ENCODE assay signal across 14 cellular contexts in the genomic region with DNA sequence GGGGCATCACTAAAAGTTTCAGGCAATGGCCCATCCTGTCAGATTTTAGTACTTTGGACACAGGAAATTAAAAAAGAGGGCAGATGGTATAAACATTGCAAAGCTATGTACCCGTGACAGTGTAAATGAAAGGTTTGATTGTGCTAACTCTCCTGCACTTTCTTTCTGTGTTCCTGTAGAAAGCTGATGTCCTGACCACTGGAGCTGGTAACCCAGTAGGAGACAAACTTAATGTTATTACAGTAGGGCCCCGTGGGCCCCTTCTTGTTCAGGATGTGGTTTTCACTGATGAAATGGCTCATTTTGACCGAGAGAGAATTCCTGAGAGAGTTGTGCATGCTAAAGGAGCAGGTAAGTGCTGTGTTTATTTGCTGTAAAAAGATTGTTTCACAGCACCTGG. TPM values are rescaled to one million over a fixed set of nuclear protein-coding genes. Genes with fewer than 3 reads are reported as not detected.
DNase-seq lines count a peak whose midpoint lies in the region; ATAC-seq and TF ChIP-seq lines count a peak whose summit lies in the region.
"Had no signal": no experiment of that assay in that cellular context is flagged by ENCODE, and none has a peak within 500 bp of the region (broad histone marks: within the 10 kb centered on the region; RNA-seq: fewer than 3 reads in every experiment).

No MANE protein-coding gene starts in this region.

- no peaks in the 10 kb centered on the region for H3K9me2 ChIP-seq in GM23338 (ENCODE audit: insufficient read depth)

- H3K4me3 ChIP-seq in DND-41 (ENCODE audit: low read depth in 1 of 2, low read length in 2 of 2) (no peak overlapping the region), GM23338 (no peak overlapping the region)
- H3K4me3 ChIP-seq: cardiac muscle cell, prostate gland, uterus had no signal

- TF ChIP-seq CTCF in DND-41 (IDR thresholded peaks at IDR 0.05; ENCODE audit: borderline replicate concordance, extremely low read depth, low read length, poor library complexity, severe bottlenecking) (no peak), GM23338 (conservative IDR thresholded peaks at IDR 0.05; ENCODE audit: low read depth in 2 of 2) (no peak)

- no peak overlapping the region for H3K4me2 ChIP-seq in DND-41 (ENCODE audit: insufficient read depth, low read length)
- no peak overlapping the region for H3K4me2 ChIP-seq in GM23338

- intact Hi-C loops in sciatic nerve (cut with DNase I): no loop called here

- H3K27me3 ChIP-seq in DND-41 (ENCODE audit: insufficient read depth, low read length, poor library complexity): no peaks in the 10 kb centered on the region
- no peaks in the 10 kb centered on the region for H3K27me3 ChIP-seq in GM23338 (ENCODE audit: insufficient read depth)
- H3K27me3 ChIP-seq: cardiac muscle cell, uterus had no signal

- no peaks in the 10 kb centered on the region for H3K79me2 ChIP-seq in DND-41 (ENCODE audit: insufficient read depth, low read length)
- peaks cover 6% of the 10 kb centered on the region; the same call in 1 of the 2 replicates for H3K79me2 ChIP-seq in GM23338 (replicated peaks; ENCODE audit: insufficient read depth)

- no peaks in the 10 kb centered on the region for H3K9me3 Mint-ChIP-seq in GM23338

- H3K36me3 ChIP-seq in DND-41 (ENCODE audit: insufficient read depth, low read length) (peaks cover 40% of the 10 kb centered on the region), GM23338 (ENCODE audit: insufficient read depth) (peaks cover 27% of the 10 kb centered on the region; the same call in 1 of the 2 replicates)
- H3K36me3 ChIP-seq: uterus had no signal

- H3K4me1 Mint-ChIP-seq in GM23338: no peaks in the 10 kb centered on the region

- H3K4me1 ChIP-seq in DND-41 (ENCODE audit: insufficient read depth, low read length) (peaks cover 15% of the 10 kb centered on the region), GM23338 (ENCODE audit: insufficient read depth) (no peaks in the 10 kb centered on the region)
- H3K4me1 ChIP-seq: prostate gland, uterus had no signal

- H3F3A ChIP-seq in GM23338 (replicated peaks; ENCODE audit: low read depth): no peaks in the 10 kb centered on the region

- H4K20me1 ChIP-seq in DND-41 (ENCODE audit: insufficient read depth, low read length) (no peaks in the 10 kb centered on the region), GM23338 (replicated peaks; ENCODE audit: insufficient read depth) (peaks cover 18% of the 10 kb centered on the region; the same call in 1 of the 2 replicates)

- H3K36me3 Mint-ChIP-seq in GM23338 (ENCODE audit: low read depth): peaks cover 4% of the 10 kb centered on the region; the same call in 2 of the 3 replicates

- H3K27ac Mint-ChIP-seq in GM23338: no peak overlapping the region

- no peak overlapping the region for H3K27ac ChIP-seq in DND-41 (ENCODE audit: low read length)
- H3K27ac ChIP-seq in GM23338 (ENCODE audit: low read depth): no peak overlapping the region
- H3K27ac ChIP-seq: cardiac muscle cell, prostate gland, uterus had no signal

- no peak overlapping the region for H3K9ac ChIP-seq in DND-41 (ENCODE audit: low read depth, low read length)

- H2AFZ ChIP-seq in DND-41 (ENCODE audit: low read depth, low read length) (no peak overlapping the region), GM23338 (no peak overlapping the region)

- H3K27me3 Mint-ChIP-seq in GM23338 (ENCODE audit: insufficient read depth, low read depth, poor library complexity): no peaks in the 10 kb centered on the region

- H3K4me3 Mint-ChIP-seq in GM23338: no peak overlapping the region

- DNase-seq in DND-41 (peak; percentile 46), SKM-1 (lab: John Stamatoyannopoulos, UW; ENCODE audit: unreplicated experiment) (peak; percentile 34), left lobe of liver (ENCODE audit: low spot score) (no peak), GM23338 (ENCODE audit: low spot score) (no peak), sciatic nerve (ENCODE audit: low spot score) (no peak)
- DNase-seq: left ventricle myocardium superior, NCI-H2107, SIG-M5, uterus had no signal

- H3K9me3 ChIP-seq in DND-41 (ENCODE audit: insufficient read depth, low read length, severe bottlenecking): no peaks in the 10 kb centered on the region
- H3K9me3 ChIP-seq: prostate gland, uterus had no signal

- ATAC-seq in DND-41 (ENCODE audit: insufficient read depth, low read depth) (peak; percentile 90), GM21737 (IDR thresholded peaks at IDR 0.05; ENCODE audit: unreplicated experiment) (peak; percentile 57), left lobe of liver (peak; percentile 26), GM23338 (no peak), GM21526 (IDR thresholded peaks at IDR 0.05; ENCODE audit: low FRiP score, unreplicated experiment) (no peak), GM19463 (IDR thresholded peaks at IDR 0.05; ENCODE audit: unreplicated experiment) (no peak), sciatic nerve (no peak)
- ATAC-seq: left ventricle myocardium superior had no signal

TF ChIP-seq in GM23338, 12 proteins besides CTCF, POLR2A, EP300 and RAD21 (continues in another document):
- TF ChIP-seq EZH2 (IDR thresholded peaks at IDR 0.05; ENCODE audit: low read depth, unreplicated experiment) (no peak), ZNF114 (CRISPR knock-in tag; IDR thresholded peaks at IDR 0.05) (no peak), EZH2phosphoT487 (IDR thresholded peaks at IDR 0.05; ENCODE audit: unreplicated experiment) (no peak), STAT1 (IDR thresholded peaks at IDR 0.05; ENCODE audit: unreplicated experiment) (no peak), CREB1 (CRISPR knock-in tag; IDR thresholded peaks at IDR 0.05; ENCODE audit: low read depth) (no peak), JUNB (IDR thresholded peaks at IDR 0.05; ENCODE audit: unreplicated experiment) (no peak)
- TF ChIP-seq, protein P1, sequence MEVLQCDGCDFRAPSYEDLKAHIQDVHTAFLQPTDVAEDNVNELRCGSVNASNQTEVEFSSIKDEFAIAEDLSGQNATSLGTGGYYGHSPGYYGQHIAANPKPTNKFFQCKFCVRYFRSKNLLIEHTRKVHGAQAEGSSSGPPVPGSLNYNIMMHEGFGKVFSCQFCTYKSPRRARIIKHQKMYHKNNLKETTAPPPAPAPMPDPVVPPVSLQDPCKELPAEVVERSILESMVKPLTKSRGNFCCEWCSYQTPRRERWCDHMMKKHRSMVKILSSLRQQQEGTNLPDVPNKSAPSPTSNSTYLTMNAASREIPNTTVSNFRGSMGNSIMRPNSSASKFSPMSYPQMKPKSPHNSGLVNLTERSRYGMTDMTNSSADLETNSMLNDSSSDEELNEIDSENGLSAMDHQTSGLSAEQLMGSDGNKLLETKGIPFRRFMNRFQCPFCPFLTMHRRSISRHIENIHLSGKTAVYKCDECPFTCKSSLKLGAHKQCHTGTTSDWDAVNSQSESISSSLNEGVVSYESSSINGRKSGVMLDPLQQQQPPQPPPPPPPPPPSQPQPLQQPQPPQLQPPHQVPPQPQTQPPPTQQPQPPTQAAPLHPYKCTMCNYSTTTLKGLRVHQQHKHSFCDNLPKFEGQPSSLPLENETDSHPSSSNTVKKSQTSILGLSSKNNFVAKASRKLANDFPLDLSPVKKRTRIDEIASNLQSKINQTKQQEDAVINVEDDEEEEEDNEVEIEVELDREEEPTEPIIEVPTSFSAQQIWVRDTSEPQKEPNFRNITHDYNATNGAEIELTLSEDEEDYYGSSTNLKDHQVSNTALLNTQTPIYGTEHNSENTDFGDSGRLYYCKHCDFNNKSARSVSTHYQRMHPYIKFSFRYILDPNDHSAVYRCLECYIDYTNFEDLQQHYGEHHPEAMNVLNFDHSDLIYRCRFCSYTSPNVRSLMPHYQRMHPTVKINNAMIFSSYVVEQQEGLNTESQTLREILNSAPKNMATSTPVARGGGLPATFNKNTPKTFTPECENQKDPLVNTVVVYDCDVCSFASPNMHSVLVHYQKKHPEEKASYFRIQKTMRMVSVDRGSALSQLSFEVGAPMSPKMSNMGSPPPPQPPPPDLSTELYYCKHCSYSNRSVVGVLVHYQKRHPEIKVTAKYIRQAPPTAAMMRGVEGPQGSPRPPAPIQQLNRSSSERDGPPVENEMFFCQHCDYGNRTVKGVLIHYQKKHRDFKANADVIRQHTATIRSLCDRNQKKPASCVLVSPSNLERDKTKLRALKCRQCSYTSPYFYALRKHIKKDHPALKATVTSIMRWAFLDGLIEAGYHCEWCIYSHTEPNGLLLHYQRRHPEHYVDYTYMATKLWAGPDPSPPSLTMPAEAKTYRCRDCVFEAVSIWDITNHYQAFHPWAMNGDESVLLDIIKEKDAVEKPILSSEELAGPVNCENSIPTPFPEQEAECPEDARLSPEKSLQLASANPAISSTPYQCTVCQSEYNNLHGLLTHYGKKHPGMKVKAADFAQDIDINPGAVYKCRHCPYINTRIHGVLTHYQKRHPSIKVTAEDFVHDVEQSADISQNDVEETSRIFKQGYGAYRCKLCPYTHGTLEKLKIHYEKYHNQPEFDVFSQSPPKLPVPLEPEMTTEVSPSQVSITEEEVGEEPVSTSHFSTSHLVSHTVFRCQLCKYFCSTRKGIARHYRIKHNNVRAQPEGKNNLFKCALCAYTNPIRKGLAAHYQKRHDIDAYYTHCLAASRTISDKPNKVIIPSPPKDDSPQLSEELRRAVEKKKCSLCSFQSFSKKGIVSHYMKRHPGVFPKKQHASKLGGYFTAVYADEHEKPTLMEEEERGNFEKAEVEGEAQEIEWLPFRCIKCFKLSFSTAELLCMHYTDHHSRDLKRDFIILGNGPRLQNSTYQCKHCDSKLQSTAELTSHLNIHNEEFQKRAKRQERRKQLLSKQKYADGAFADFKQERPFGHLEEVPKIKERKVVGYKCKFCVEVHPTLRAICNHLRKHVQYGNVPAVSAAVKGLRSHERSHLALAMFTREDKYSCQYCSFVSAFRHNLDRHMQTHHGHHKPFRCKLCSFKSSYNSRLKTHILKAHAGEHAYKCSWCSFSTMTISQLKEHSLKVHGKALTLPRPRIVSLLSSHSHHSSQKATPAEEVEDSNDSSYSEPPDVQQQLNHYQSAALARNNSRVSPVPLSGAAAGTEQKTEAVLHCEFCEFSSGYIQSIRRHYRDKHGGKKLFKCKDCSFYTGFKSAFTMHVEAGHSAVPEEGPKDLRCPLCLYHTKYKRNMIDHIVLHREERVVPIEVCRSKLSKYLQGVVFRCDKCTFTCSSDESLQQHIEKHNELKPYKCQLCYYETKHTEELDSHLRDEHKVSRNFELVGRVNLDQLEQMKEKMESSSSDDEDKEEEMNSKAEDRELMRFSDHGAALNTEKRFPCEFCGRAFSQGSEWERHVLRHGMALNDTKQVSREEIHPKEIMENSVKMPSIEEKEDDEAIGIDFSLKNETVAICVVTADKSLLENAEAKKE (CRISPR knock-in tag; IDR thresholded peaks at IDR 0.05): no peak

RNA-seq across cellular contexts. Expression of a gene that starts 10.3 kb away (rescaled TPM):
- total RNA-seq in left lobe of liver (363 TPM), sciatic nerve (82.6 TPM)
- total RNA-seq in GM23338 (2014; rRNA removed; shearing (Covaris generic)): 24.0 and 24.3 TPM in 2 replicates
- 13.1 and 15.9 TPM in 2 replicates for polyA plus RNA-seq in GM23338 (2016; fragmentation: Nextera tagmentation; extraction: Ambion mirVana)

Comparison
In these comparisons a context has a peak if more than half of its experiments do, and no peak if none do; other contexts are left out.
1. ATAC-seq: peak in DND-41 (single experiment), GM21737 (single experiment) and left lobe of liver (single experiment); none in GM23338 (single experiment), GM21526 (single experiment), GM19463 (single experiment) and sciatic nerve (single experiment).
2. DNase-seq: peak in DND-41 (single experiment) and SKM-1 (single experiment); none in left lobe of liver (single experiment), GM23338 (single experiment) and sciatic nerve (single experiment).